ENCODE assay signal across 22 cellular contexts in genomic region chr6:150366118-150366778, GRCh38. TPM values are rescaled to one million over a fixed set of nuclear protein-coding genes. Genes with fewer than 3 reads are reported as not detected.
"Had no signal": no experiment of that assay in that cellular context is flagged by ENCODE, and none has a peak within 500 bp of the region (broad histone marks: within the 10 kb centered on the region; RNA-seq: fewer than 3 reads in every experiment).

No MANE protein-coding gene starts in this region.

- DNase-seq: colonic mucosa; effector CD4-positive, alpha-beta T cell; gastrocnemius medialis; left ventricle myocardium inferior; lower lobe of right lung; mesenchymal stem cell; midbrain; nephron progenitor cell; posterior cingulate gyrus; sigmoid colon; small intestine; stimulated activated CD4-positive, alpha-beta T cell treated with anti-CD3 and anti-CD28 coated beads, Interleukin-12 subunit alpha, Interleukin-12 subunit beta, amount 100 ng/mL, for 4 hours; stimulated activated naive CD4-positive, alpha-beta T cell; stomach; substantia nigra had no signal

- H3K4me1 ChIP-seq: colonic mucosa, gastrocnemius medialis, left ventricle myocardium inferior, lower lobe of right lung, sigmoid colon, stomach had no signal

- H3K27me3 ChIP-seq: colonic mucosa, gastrocnemius medialis, neutrophil, sigmoid colon, stomach had no signal

- H3K27ac ChIP-seq: colonic mucosa, gastrocnemius medialis, left ventricle myocardium inferior, lower lobe of right lung, neutrophil, sigmoid colon, stomach had no signal

- H3K36me3 ChIP-seq: colonic mucosa, gastrocnemius medialis, left ventricle myocardium inferior, lower lobe of right lung, neutrophil, sigmoid colon, stomach had no signal

- H3K9me3 ChIP-seq: colonic mucosa, gastrocnemius medialis, left ventricle myocardium inferior, lower lobe of right lung, neutrophil, sigmoid colon, stomach had no signal

- H3K9me3 Mint-ChIP-seq: nephron progenitor cell, type B pancreatic cell had no signal

- H3K27ac Mint-ChIP-seq: nephron progenitor cell, type B pancreatic cell had no signal

- H3K4me3 ChIP-seq: colonic mucosa, gastrocnemius medialis, left ventricle myocardium inferior, lower lobe of right lung, sigmoid colon, stomach had no signal

- H3K4me1 Mint-ChIP-seq: nephron progenitor cell had no signal

- H3K27me3 Mint-ChIP-seq: type B pancreatic cell had no signal

- ATAC-seq: gastrocnemius medialis, lower lobe of right lung had no signal

- H3K4me3 Mint-ChIP-seq: nephron progenitor cell, type B pancreatic cell had no signal

- FAIRE-seq: keratinocyte, small intestine had no signal

- H3K36me3 Mint-ChIP-seq: type B pancreatic cell had no signal

RNA-seq across cellular contexts. Expression of gene IYD, which starts 2.6 kb away (rescaled TPM):
- total RNA-seq: cerebellum, dermis microvascular lymphatic vessel endothelial cell, fibroblast of villous mesenchyme, left ventricle myocardium inferior, osteoblast had no signal
- polyA plus RNA-seq: keratinocyte had no signal
